Comparison of ENCODE assay signal across 18 cellular contexts in the genomic region with DNA sequence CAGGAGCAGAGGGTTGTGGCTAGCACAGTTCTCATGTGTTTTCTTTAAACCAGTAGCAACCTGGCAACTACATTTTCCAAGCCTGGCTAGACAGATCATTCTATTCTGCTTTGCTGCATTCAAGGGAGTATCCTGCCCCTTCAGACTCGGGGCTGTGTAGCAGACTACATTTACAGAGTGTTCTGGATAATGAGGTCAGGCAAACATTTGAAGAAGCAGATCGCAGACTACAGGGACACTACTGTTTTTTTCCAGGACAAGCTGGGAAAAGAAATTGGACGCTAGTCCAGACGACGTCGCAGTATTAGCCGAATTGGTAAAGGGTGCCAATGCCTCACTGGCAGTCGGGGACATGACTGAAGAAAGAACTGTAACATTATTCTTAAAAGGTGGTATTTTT.
"Had no signal": no experiment of that assay in that cellular context is flagged by ENCODE, and none has a peak within 500 bp of the region (broad histone marks: within the 10 kb centered on the region; RNA-seq: fewer than 3 reads in every experiment).

No MANE protein-coding gene starts in this region.

- H2AFZ ChIP-seq: parathyroid adenoma had no signal

- DNase-seq: activated CD4-positive, alpha-beta T cell treated with anti-CD3 and anti-CD28 coated beads, Interleukin-2, amount 10 ng/mL, durations not matched to agents 7 days and 5 days; activated CD8-positive, alpha-beta memory T cell treated with anti-CD3 and anti-CD28 coated beads, Interleukin-2, amount 50 U/mL, for 48 hours; activated naive CD4-positive, alpha-beta T cell treated with anti-CD3 and anti-CD28 coated beads for 36 hours; central memory CD4-positive, alpha-beta T cell; effector CD8-positive, alpha-beta T cell; foreskin melanocyte; left cardiac atrium; mucosa of descending colon; naive thymus-derived CD4-positive, alpha-beta T cell; retina; stimulated activated CD4-positive, alpha-beta T cell treated with anti-CD3 and anti-CD28 coated beads, Interleukin-15, amount 100 ng/mL, for 24 hours; stimulated activated CD4-positive, alpha-beta T cell treated with anti-CD3 and anti-CD28 coated beads, Interleukin-4, amount 100 ng/mL, for 1 hour; stimulated activated naive CD4-positive, alpha-beta T cell; upper lobe of left lung had no signal

- H3K9me3 Mint-ChIP-seq: activated CD4-positive, alpha-beta T cell treated with anti-CD3 and anti-CD28 coated beads, Interleukin-2, amount 10 ng/mL, durations not matched to agents 7 days and 5 days; activated naive CD4-positive, alpha-beta T cell treated with anti-CD3 and anti-CD28 coated beads for 36 hours; activated T-helper 1 cell treated with anti-CD3 and anti-CD28 coated beads, Interleukin-12 subunit alpha, Interleukin-12 subunit beta, Interleukin-2, Interleukin-4 antibody, amounts not matched to agents 30 ng/mL and 10 ng/mL and 1 ng/mL, durations not matched to agents 14 hours and 24 hours and 36 hours; naive thymus-derived CD4-positive, alpha-beta T cell; T-helper 2 cell treated with Interferon-gamma antibody and Interleukin-4, amounts not matched to agents 5 μg/mL and 100 μg/mL, for 36 hours had no signal

- H3K4me3 ChIP-seq: mucosa of descending colon, skin epidermis, upper lobe of left lung had no signal

- H3K9ac ChIP-seq: parathyroid adenoma had no signal

- H3K27ac Mint-ChIP-seq: activated CD4-positive, alpha-beta T cell treated with anti-CD3 and anti-CD28 coated beads, Interleukin-2, amount 10 ng/mL, durations not matched to agents 7 days and 5 days; activated naive CD4-positive, alpha-beta T cell treated with anti-CD3 and anti-CD28 coated beads for 36 hours; activated T-helper 1 cell treated with anti-CD3 and anti-CD28 coated beads, Interleukin-12 subunit alpha, Interleukin-12 subunit beta, Interleukin-2, Interleukin-4 antibody, amounts not matched to agents 30 ng/mL and 10 ng/mL and 1 ng/mL, durations not matched to agents 14 hours and 24 hours and 36 hours; naive thymus-derived CD4-positive, alpha-beta T cell; T-helper 2 cell treated with Interferon-gamma antibody and Interleukin-4, amounts not matched to agents 5 μg/mL and 100 μg/mL, for 36 hours had no signal

- H3K4me1 ChIP-seq: parathyroid adenoma had no signal

- H3K27me3 ChIP-seq: upper lobe of left lung had no signal

- H3K9me3 ChIP-seq: mucosa of descending colon, upper lobe of left lung had no signal

- H3K36me3 ChIP-seq: upper lobe of left lung had no signal

- H3K27ac ChIP-seq: parathyroid adenoma, skin epidermis, upper lobe of left lung had no signal

- ATAC-seq: left cardiac atrium; mucosa of descending colon; naive thymus-derived CD4-positive, alpha-beta T cell had no signal

- H3K79me2 ChIP-seq: parathyroid adenoma had no signal

- H3K36me3 Mint-ChIP-seq: naive thymus-derived CD4-positive, alpha-beta T cell had no signal
